Comparison of ENCODE assay signal across 15 cellular contexts in genomic region chr3:146598486-146598885, GRCh38. TPM values are rescaled to one million over a fixed set of nuclear protein-coding genes. Genes with fewer than 3 reads are reported as not detected.
"Had no signal": no experiment of that assay in that cellular context is flagged by ENCODE, and none has a peak within 500 bp of the region (broad histone marks: within the 10 kb centered on the region; RNA-seq: fewer than 3 reads in every experiment).

No MANE protein-coding gene starts in this region.

- H3K27ac Mint-ChIP-seq: activated CD4-positive, alpha-beta T cell treated with anti-CD3 and anti-CD28 coated beads, Interleukin-2, amount 10 ng/mL, durations not matched to agents 24 days and 14 days; activated T-helper 1 cell treated with anti-CD3 and anti-CD28 coated beads, Interleukin-12 subunit alpha, Interleukin-12 subunit beta, Interleukin-2, Interleukin-4 antibody, amounts not matched to agents 30 ng/mL and 10 ng/mL and 1 ng/mL, durations not matched to agents 14 hours and 24 hours and 36 hours; naive thymus-derived CD8-positive, alpha-beta T cell had no signal

- H3K9me3 Mint-ChIP-seq: activated CD4-positive, alpha-beta T cell treated with anti-CD3 and anti-CD28 coated beads, Interleukin-2, amount 10 ng/mL, durations not matched to agents 24 days and 14 days; activated T-helper 1 cell treated with anti-CD3 and anti-CD28 coated beads, Interleukin-12 subunit alpha, Interleukin-12 subunit beta, Interleukin-2, Interleukin-4 antibody, amounts not matched to agents 30 ng/mL and 10 ng/mL and 1 ng/mL, durations not matched to agents 14 hours and 24 hours and 36 hours; naive thymus-derived CD8-positive, alpha-beta T cell had no signal

- H3K36me3 Mint-ChIP-seq: naive thymus-derived CD8-positive, alpha-beta T cell had no signal

- H3K4me1 Mint-ChIP-seq: activated CD4-positive, alpha-beta T cell treated with anti-CD3 and anti-CD28 coated beads, Interleukin-2, amount 10 ng/mL, durations not matched to agents 24 days and 14 days; naive thymus-derived CD8-positive, alpha-beta T cell had no signal

- H3K4me3 ChIP-seq: ascending aorta, mucosa of descending colon, skin epidermis, thyroid gland, vagina had no signal

- H3K4me3 Mint-ChIP-seq: activated CD4-positive, alpha-beta T cell treated with anti-CD3 and anti-CD28 coated beads, Interleukin-2, amount 10 ng/mL, durations not matched to agents 24 days and 14 days; activated T-helper 1 cell treated with anti-CD3 and anti-CD28 coated beads, Interleukin-12 subunit alpha, Interleukin-12 subunit beta, Interleukin-2, Interleukin-4 antibody, amounts not matched to agents 30 ng/mL and 10 ng/mL and 1 ng/mL, durations not matched to agents 14 hours and 24 hours and 36 hours; naive thymus-derived CD8-positive, alpha-beta T cell had no signal

- DNase-seq: activated CD4-positive, alpha-beta T cell treated with anti-CD3 and anti-CD28 coated beads, Interleukin-2, amount 10 ng/mL, durations not matched to agents 24 days and 14 days; activated naive CD4-positive, alpha-beta T cell; effector CD4-positive, alpha-beta T cell; mucosa of descending colon; naive thymus-derived CD8-positive, alpha-beta T cell; retina; T1000; thyroid gland had no signal

- ATAC-seq: mucosa of descending colon; naive thymus-derived CD8-positive, alpha-beta T cell had no signal

RNA-seq across cellular contexts. Expression of gene PLSCR5, which starts 6.7 kb away (rescaled TPM):
- total RNA-seq: activated CD4-positive, alpha-beta T cell treated with anti-CD3 and anti-CD28 coated beads, Interleukin-2, amount 10 ng/mL, durations not matched to agents 24 days and 14 days; activated T-helper 1 cell treated with anti-CD3 and anti-CD28 coated beads, Interleukin-12 subunit alpha, Interleukin-12 subunit beta, Interleukin-2, Interleukin-4 antibody, amounts not matched to agents 30 ng/mL and 10 ng/mL and 1 ng/mL, durations not matched to agents 14 hours and 24 hours and 36 hours; ascending aorta; cardiac septum; endothelial cell of umbilical vein; lung microvascular endothelial cell; mucosa of descending colon; naive thymus-derived CD8-positive, alpha-beta T cell; thyroid gland; vagina had no signal
